Comparison of ENCODE assay signal across 20 cellular contexts in genomic region chr6:119848706-119849105, GRCh38.
"Had no signal": no experiment of that assay in that cellular context is flagged by ENCODE, and none has a peak within 500 bp of the region (broad histone marks: within the 10 kb centered on the region; RNA-seq: fewer than 3 reads in every experiment).

No MANE protein-coding gene starts in this region.

- DNase-seq: islet precursor cell; left ventricle myocardium inferior; mesendoderm; naive B cell; natural killer cell; ovary; posterior cingulate gyrus; retina; right cardiac atrium; small intestine; spleen; stimulated activated CD4-positive, alpha-beta T cell treated with anti-CD3 and anti-CD28 coated beads, Interleukin-4, amount 100 ng/mL, for 24 hours; stimulated activated naive CD4-positive, alpha-beta T cell; tibial artery; trophoblast cell; upper lobe of right lung had no signal

- H3K27me3 ChIP-seq: ovary, spleen, suprapubic skin, tibial artery, upper lobe of right lung had no signal

- H3K9me3 ChIP-seq: left ventricle myocardium inferior, ovary, prostate gland, spleen, suprapubic skin, thoracic aorta, tibial artery, upper lobe of right lung had no signal

- H3K4me3 ChIP-seq: left ventricle myocardium inferior, lung, ovary, prostate gland, spleen, suprapubic skin, thoracic aorta, tibial artery, upper lobe of right lung had no signal

- H3K4me1 ChIP-seq: left ventricle myocardium inferior, prostate gland, spleen, suprapubic skin, tibial artery, upper lobe of right lung had no signal

- H3K27ac ChIP-seq: left ventricle myocardium inferior, ovary, prostate gland, spleen, suprapubic skin, thoracic aorta, tibial artery, upper lobe of right lung had no signal

- H3K36me3 ChIP-seq: left ventricle myocardium inferior, ovary, prostate gland, spleen, suprapubic skin, thoracic aorta, tibial artery, upper lobe of right lung had no signal
